In the genomic region with DNA sequence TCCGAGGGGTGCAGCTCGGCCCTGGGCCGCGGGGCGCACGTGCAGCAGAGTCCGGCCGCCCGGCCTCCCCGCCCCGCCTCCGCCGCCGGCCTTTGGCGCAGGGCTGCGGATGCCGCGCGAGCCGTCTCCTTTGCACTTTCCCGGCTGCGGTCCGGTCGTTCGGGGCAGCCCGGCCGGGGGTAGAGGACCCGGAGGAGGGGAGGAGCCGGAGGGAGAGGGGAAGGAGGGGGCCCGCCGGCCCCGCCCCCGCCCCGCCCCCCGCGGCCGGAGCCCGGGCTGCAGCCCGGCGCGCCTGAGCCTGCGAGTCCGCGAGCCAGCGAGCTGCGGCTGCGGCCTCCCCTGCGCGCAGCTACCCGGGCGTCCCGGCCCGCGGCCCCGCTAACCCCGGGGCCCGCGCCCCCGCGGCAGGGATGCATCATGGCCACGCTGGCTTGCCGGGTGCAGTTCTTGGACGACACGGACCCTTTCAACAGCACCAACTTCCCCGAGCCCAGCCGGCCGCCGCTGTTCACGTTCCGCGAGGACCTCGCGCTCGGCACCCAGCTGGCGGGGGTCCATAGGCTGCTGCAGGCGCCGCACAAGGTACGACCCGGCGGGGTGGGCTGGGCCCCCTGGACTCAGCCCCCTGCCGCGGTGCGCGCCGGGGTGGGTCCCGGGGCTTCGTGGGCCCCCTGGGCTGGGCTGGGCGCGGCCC, we compare ENCODE assay signal across 8 cellular contexts. TPM values are rescaled to one million over a fixed set of nuclear protein-coding genes. Genes with fewer than 3 reads are reported as not detected.
DNase-seq lines count a peak whose midpoint lies in the region; ATAC-seq, FAIRE-seq and TF ChIP-seq lines count a peak whose summit lies in the region.

A gene (plus strand): TSS at position 295 of the 694 bp plus-strand sequence. CDS start 123 bp downstream, at position 418.

- CTCF ChIA-PET in endothelial cell of umbilical vein (lab: Charles Lee), result interaction anchor here (0.6 to 5.1 kb wide), 12 partner anchors 12 to 274 kb away, joined by 3 to 25 read pairs (median 4); no protein-coding TSS in a partner anchor

- no peak within 1 kb of the TSS for H3K27ac Mint-ChIP-seq in memory B cell

- TF ChIP-seq POLR2A in endothelial cell of umbilical vein (IDR thresholded peaks at IDR 0.05; ENCODE audit: low read depth, low read length) (no peak), erythroblast (IDR thresholded peaks at IDR 0.05; ENCODE audit: low read length) (no peak)

- no peak for FAIRE-seq in endothelial cell of umbilical vein (lab: Jason Lieb, UNC)

- H3K36me3 ChIP-seq in endothelial cell of umbilical vein (ENCODE audit: control insufficient read depth in 2 of 2, extremely low read depth in 1 of 2, insufficient read depth in 2 of 2, low read length in 2 of 2), result no peaks in the 10 kb centered on the region
- no peaks in the 10 kb centered on the region for H3K36me3 ChIP-seq in thymus (ENCODE audit: control insufficient read depth, insufficient read depth)

- POLR2A ChIA-PET in endothelial cell of umbilical vein (lab: Charles Lee), result no interaction called here

- H3K4me1 ChIP-seq in endothelial cell of umbilical vein (ENCODE audit: control insufficient read depth, extremely low read depth, insufficient read depth, low read length), result peaks cover 10% of the 10 kb centered on the region
- H3K4me1 ChIP-seq in thymus (ENCODE audit: control insufficient read depth, insufficient read depth, low read length), result no peaks in the 10 kb centered on the region

- ATAC-seq in GM18909 (IDR thresholded peaks at IDR 0.05; ENCODE audit: poor library complexity, unreplicated experiment), result peak; percentile 76
- peak; percentile 58 for ATAC-seq in HG03135 (IDR thresholded peaks at IDR 0.05; ENCODE audit: unreplicated experiment)
- ATAC-seq in memory B cell (ENCODE audit: low read depth), result peak; percentile 41

- H3K4me2 ChIP-seq in endothelial cell of umbilical vein (ENCODE audit: insufficient read depth, low read length), result peak within 1 kb of the TSS; percentile 75

- no peak within 1 kb of the TSS for H3K9ac ChIP-seq in endothelial cell of umbilical vein (replicated peaks; ENCODE audit: extremely low read depth, insufficient read depth, low read length)

- WGBS in thymus, result 2% methylated on average over 87 of the region's 89 CpGs

- TF ChIP-seq CTCF in endothelial cell of umbilical vein (IDR thresholded peaks at IDR 0.05; ENCODE audit: extremely low read depth in 1 of 2, insufficient read depth in 1 of 2, low read depth in 1 of 2, low read length in 2 of 2), result no peak

- H3K36me3 Mint-ChIP-seq in memory B cell, result no peaks in the 10 kb centered on the region

- H3K9me1 ChIP-seq in endothelial cell of umbilical vein (replicated peaks; ENCODE audit: control insufficient read depth, extremely low read depth, insufficient read depth, low read length), result no peaks in the 10 kb centered on the region

- peaks cover 7% of the 10 kb centered on the region for H3K27me3 Mint-ChIP-seq in memory B cell

- dilution Hi-C loops in endothelial cell of umbilical vein (cut with MboI; ENCODE audit: extremely low pct_ligation_motif_present, low sequenced_read_pairs), result no loop called here

- H3K79me2 ChIP-seq in endothelial cell of umbilical vein (ENCODE audit: control insufficient read depth, insufficient read depth, low read length), result no peaks in the 10 kb centered on the region

- no peaks in the 10 kb centered on the region for H4K20me1 ChIP-seq in endothelial cell of umbilical vein (replicated peaks; ENCODE audit: control insufficient read depth, extremely low read depth, insufficient read depth, low read length)

- peaks cover 42 to 50% of the 10 kb centered on the region in 2 experiments for H3K27me3 ChIP-seq in endothelial cell of umbilical vein (ENCODE audit: control insufficient read depth in 2 of 2, insufficient read depth in 2 of 2, low read length in 2 of 2)
- peaks cover 57% of the 10 kb centered on the region for H3K27me3 ChIP-seq in thymus (ENCODE audit: control insufficient read depth, insufficient read depth)

- intact Hi-C loops in endothelial cell of umbilical vein (cut with micrococcal nuclease), result loop anchor here (1.0 to 10.0 kb wide), 6 partner anchors 110 to 457 kb away; a partner anchor contains a TSS

- H3K9me3 Mint-ChIP-seq in memory B cell, result no peaks in the 10 kb centered on the region

- BruUV-seq in endothelial cell of umbilical vein (replicated peaks; lab: Mats Ljungman, UMichigan), result no TSS peak

- peak within 1 kb of the TSS; percentile 88 for H2AFZ ChIP-seq in endothelial cell of umbilical vein (ENCODE audit: low read depth, low read length)

- peak within 1 kb of the TSS; percentile 19 to 34 (median 28) for H3K4me3 ChIP-seq in endothelial cell of umbilical vein (replicated peaks in 1 of 3; ENCODE audit: insufficient read depth in 1 of 3, low read depth in 1 of 3, low read length in 3 of 3)
- peak within 1 kb of the TSS; percentile 43 for H3K4me3 ChIP-seq in thymus (ENCODE audit: low read length)

- DNase-seq in C1 segment of cervical spinal cord (lab: John Stamatoyannopoulos, UW), result peak in 12 of 14 donors; percentile 17 to 78 (median 48)
- DNase-seq in RPMI8226, result peak; percentile 54
- DNase-seq in endothelial cell of umbilical vein (ENCODE audit: low read depth, low spot score), result peak; percentile 23
- peak in 1 of 2 donors; percentile 2 for DNase-seq in memory B cell (ENCODE audit: low spot score in 2 of 2)
- DNase-seq in erythroblast (lab: John Stamatoyannopoulos, UW), result no peak

- H3K4me1 Mint-ChIP-seq in memory B cell, result no peaks in the 10 kb centered on the region

- H3K27ac ChIP-seq in endothelial cell of umbilical vein (ENCODE audit: insufficient read depth, low read depth, low read length) (no peak within 1 kb of the TSS), thymus (ENCODE audit: low read depth) (peak within 1 kb of the TSS; percentile 18)

- H3K4me3 Mint-ChIP-seq in memory B cell, result peak within 1 kb of the TSS; percentile 64

- no peaks in the 10 kb centered on the region for H3K9me3 ChIP-seq in endothelial cell of umbilical vein (replicated peaks; ENCODE audit: control insufficient read depth, insufficient read depth, low read length)
- no peaks in the 10 kb centered on the region for H3K9me3 ChIP-seq in thymus (ENCODE audit: control insufficient read depth)

TF ChIP-seq in endothelial cell of umbilical vein, 7 proteins besides CTCF, POLR2A, EP300 and RAD21:
- TF ChIP-seq EZH2 (IDR thresholded peaks at IDR 0.05; ENCODE audit: borderline replicate concordance, low read depth, low read length, severe bottlenecking) (no peak), GATA2 (IDR thresholded peaks at IDR 0.05; ENCODE audit: insufficient read depth, insufficient read length, low read depth, low read length) (no peak), POLR2AphosphoS5 (IDR thresholded peaks at IDR 0.05; ENCODE audit: insufficient read depth, low read depth, low read length) (no peak), MYC (IDR thresholded peaks at IDR 0.05; ENCODE audit: low read depth, low read length) (no peak), JUN (IDR thresholded peaks at IDR 0.05; ENCODE audit: borderline replicate concordance, insufficient read depth, insufficient read length, low read depth) (no peak), FOS (IDR thresholded peaks at IDR 0.05; ENCODE audit: borderline replicate concordance, insufficient read depth, low read length) (no peak)
- TF ChIP-seq, protein P1, sequence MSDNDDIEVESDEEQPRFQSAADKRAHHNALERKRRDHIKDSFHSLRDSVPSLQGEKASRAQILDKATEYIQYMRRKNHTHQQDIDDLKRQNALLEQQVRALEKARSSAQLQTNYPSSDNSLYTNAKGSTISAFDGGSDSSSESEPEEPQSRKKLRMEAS (IDR thresholded peaks at IDR 0.05; ENCODE audit: insufficient read depth, insufficient read length), result no peak

RNA-seq across cellular contexts. Expression of the gene that starts here (rescaled TPM):
- total RNA-seq in endothelial cell of umbilical vein, result 0.58 and 1.5 TPM in 2 replicates
- polyA plus RNA-seq in endothelial cell of umbilical vein, result 0.03 and 0.06 TPM in 2 replicates
- polyA plus RNA-seq in endothelial cell of umbilical vein (2011; cell fraction: cytosol; rRNA removed), result 0.04 TPM in 2 replicates
- 0.12 TPM in 1 of 2 replicates, not detected in the other for polyA plus RNA-seq in endothelial cell of umbilical vein (2011; cell fraction: nucleus; rRNA removed)
- polyA plus RNA-seq in endothelial cell of umbilical vein (2012), result 0.53 and 0.66 TPM in 2 replicates
- 0.05 and 0.21 TPM in 2 replicates for polyA minus RNA-seq in endothelial cell of umbilical vein
- polyA minus RNA-seq in endothelial cell of umbilical vein (2011; cell fraction: cytosol; rRNA and poly(A)+ RNA removed), result not detected
- polyA minus RNA-seq in endothelial cell of umbilical vein (2011; cell fraction: nucleus; rRNA and poly(A)+ RNA removed), result 0.10 and 0.24 TPM in 2 replicates
- 4.1 TPM for polyA plus RNA-seq in thymus

Comparison
In these comparisons a context has a peak if more than half of its experiments do, and no peak if none do; other contexts are left out.
1. DNase-seq: peak in C1 segment of cervical spinal cord (12 of 14), RPMI8226 (single experiment) and endothelial cell of umbilical vein (single experiment); none in erythroblast (0 of 2).
2. Peak in every context shown above with its lines, with median percentiles within 50 percentile points of each other: ATAC-seq.